ENCODE assay signal across 14 cellular contexts in the genomic region with DNA sequence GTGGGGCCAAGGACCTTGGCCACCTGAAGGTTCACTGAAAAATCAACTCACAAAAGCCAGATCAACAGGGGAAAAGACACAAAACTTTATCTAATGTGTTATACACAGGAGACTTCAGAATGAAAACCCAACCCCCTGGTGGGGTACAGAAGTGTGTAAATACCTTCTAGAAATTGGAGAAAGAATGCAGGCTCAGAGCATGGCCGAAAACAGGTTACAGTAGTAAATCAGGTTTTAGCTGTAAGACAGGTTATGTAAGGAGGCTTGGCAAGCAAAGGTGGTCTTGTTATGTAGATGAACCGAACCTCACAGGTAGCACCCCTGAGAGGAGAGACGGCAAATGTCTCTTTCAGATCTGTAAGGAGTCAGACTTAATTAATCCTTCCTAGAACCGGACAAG. TPM values are rescaled to one million over a fixed set of nuclear protein-coding genes. Genes with fewer than 3 reads are reported as not detected.
DNase-seq lines count a peak whose midpoint lies in the region; ATAC-seq, FAIRE-seq and TF ChIP-seq lines count a peak whose summit lies in the region.
"Had no signal": no experiment of that assay in that cellular context is flagged by ENCODE, and none has a peak within 500 bp of the region (broad histone marks: within the 10 kb centered on the region; RNA-seq: fewer than 3 reads in every experiment).

No MANE protein-coding gene starts in this region.

- no peaks in the 10 kb centered on the region for H3K27me3 ChIP-seq in H7 (ENCODE audit: control insufficient read depth, insufficient read depth, low read length)
- no peaks in the 10 kb centered on the region for H3K27me3 ChIP-seq in PC-3 (ENCODE audit: low read length)
- peaks cover 5% of the 10 kb centered on the region; the same call in 1 of the 2 replicates for H3K27me3 ChIP-seq in iPS-20b (ENCODE audit: insufficient read depth, low read length)
- H3K27me3 ChIP-seq in parathyroid adenoma (ENCODE audit: control insufficient read depth, insufficient read depth, low read length) = no peaks in the 10 kb centered on the region
- H3K27me3 ChIP-seq in Caco-2 (replicated peaks; ENCODE audit: control insufficient read depth, insufficient read depth, low read length) = no peaks in the 10 kb centered on the region
- H3K27me3 ChIP-seq: SJSA1, thyroid gland had no signal

- H2AFZ ChIP-seq in PC-3 (ENCODE audit: low read length) (no peak overlapping the region), parathyroid adenoma (no peak overlapping the region)

- TF ChIP-seq CTCF in PC-3 (conservative IDR thresholded peaks at IDR 0.05; ENCODE audit: low read depth, low read length) (no peak), parathyroid adenoma (IDR thresholded peaks at IDR 0.05) (no peak), Caco-2 (IDR thresholded peaks at IDR 0.05; ENCODE audit: insufficient read depth in 1 of 2, low read depth in 1 of 2, low read length in 1 of 2, severe bottlenecking in 1 of 2, unreplicated experiment in 1 of 2) (no peak)

- H3K79me2 ChIP-seq in PC-3 (ENCODE audit: low read length) (peaks cover 78% of the 10 kb centered on the region), parathyroid adenoma (peaks cover 20% of the 10 kb centered on the region)

- H3K4me2 ChIP-seq in PC-3 (ENCODE audit: low read length) = peak overlapping the region; percentile 66
- peak overlapping the region; percentile 58 for H3K4me2 ChIP-seq in parathyroid adenoma (ENCODE audit: low read length)

- H3K36me3 ChIP-seq in H7 (replicated peaks; ENCODE audit: control insufficient read depth, insufficient read depth, low read length) = no peaks in the 10 kb centered on the region
- no peaks in the 10 kb centered on the region for H3K36me3 ChIP-seq in PC-3 (ENCODE audit: low read depth, low read length)
- H3K36me3 ChIP-seq in iPS-20b (ENCODE audit: insufficient read depth, low read depth, low read length) = no peaks in the 10 kb centered on the region
- H3K36me3 ChIP-seq in parathyroid adenoma (ENCODE audit: control insufficient read depth, insufficient read depth, low read length) = no peaks in the 10 kb centered on the region
- H3K36me3 ChIP-seq in Caco-2 (ENCODE audit: control insufficient read depth, insufficient read depth, low read length) = no peaks in the 10 kb centered on the region
- H3K36me3 ChIP-seq: SJSA1, thyroid gland had no signal

- no peaks in the 10 kb centered on the region for H3K9me2 ChIP-seq in PC-3 (replicated peaks; ENCODE audit: low read length)

- intact Hi-C loops in PC-3 (cut with micrococcal nuclease) (no loop called here), Caco-2 (cut with micrococcal nuclease; ENCODE audit: unreplicated experiment) (no loop called here)

- H3K4me1 ChIP-seq in PC-3 (ENCODE audit: insufficient read depth, low read length) (peaks cover 38% of the 10 kb centered on the region), iPS-20b (ENCODE audit: insufficient read depth, low read length) (peaks cover 80% of the 10 kb centered on the region), parathyroid adenoma (peaks cover 16% of the 10 kb centered on the region), Caco-2 (peaks cover 6% of the 10 kb centered on the region; the same call in 1 of the 2 replicates)

- ATAC-seq in PC-3 = no peak

- POLR2A ChIA-PET in PC-3 (lab: Charles Lee; ENCODE audit: unreplicated experiment) = no interaction called here
- POLR2A ChIA-PET in Caco-2 (lab: Charles Lee) = no interaction called here

- no peaks in the 10 kb centered on the region for H3F3A ChIP-seq in PC-3 (ENCODE audit: low read length, unreplicated experiment)

- DNase-seq in H7 (peak; percentile 35), PC-3 (peak; percentile 67), LoVo (ENCODE audit: low spot score) (no peak), Caco-2 (no peak), frontal cortex (ENCODE audit: low spot score in 2 of 2) (no peak)
- DNase-seq: cortex of kidney; kidney; NCI-H1092; NK-92 treated with Interleukin-12 subunit alpha and Interleukin-12 subunit beta, amount 100 ng/mL, for 24 hours; nucleus accumbens had no signal

- CTCF ChIA-PET in PC-3 (lab: Charles Lee) (no interaction called here), Caco-2 (lab: Charles Lee) (no interaction called here)

- H3K9me3 ChIP-seq in PC-3 (ENCODE audit: low read length) (no peaks in the 10 kb centered on the region), iPS-20b (ENCODE audit: insufficient read depth, low read depth, low read length) (no peaks in the 10 kb centered on the region), parathyroid adenoma (ENCODE audit: control insufficient read depth, low read length) (no peaks in the 10 kb centered on the region), Caco-2 (no peaks in the 10 kb centered on the region)
- H3K9me3 ChIP-seq: SJSA1, thyroid gland had no signal

- H3K9me3 Mint-ChIP-seq in Caco-2 (ENCODE audit: unreplicated experiment) = no peaks in the 10 kb centered on the region

- H3K4me3 ChIP-seq in H7 (ENCODE audit: insufficient read depth, low read depth, low read length) (no peak overlapping the region), PC-3 (ENCODE audit: low read length) (peak overlapping the region; percentile 27), iPS-20b (ENCODE audit: low read length) (peak overlapping the region; percentile 57), parathyroid adenoma (ENCODE audit: low read depth, low read length) (peak overlapping the region; percentile 35), Caco-2 (ENCODE audit: low read depth, low read length) (no peak overlapping the region)
- H3K4me3 ChIP-seq: SJSA1, thyroid gland had no signal

- H3K4me3 Mint-ChIP-seq in Caco-2 (ENCODE audit: unreplicated experiment) = no peak overlapping the region

- no peaks in the 10 kb centered on the region for H3K27me3 Mint-ChIP-seq in Caco-2 (ENCODE audit: insufficient read depth, unreplicated experiment)

- no peak overlapping the region for H3K27ac Mint-ChIP-seq in Caco-2 (ENCODE audit: unreplicated experiment)

- peaks cover 12% of the 10 kb centered on the region for H3K36me3 Mint-ChIP-seq in Caco-2 (ENCODE audit: insufficient read depth, unreplicated experiment)

- FAIRE-seq in frontal cortex (lab: Jason Lieb, UNC) = no peak
- FAIRE-seq: kidney had no signal

- H3K27ac ChIP-seq in PC-3 (ENCODE audit: low read length) (peak overlapping the region; percentile 45), iPS-20b (ENCODE audit: low read length) (peak overlapping the region; percentile 43), parathyroid adenoma (peak overlapping the region; percentile 35)
- H3K27ac ChIP-seq: SJSA1, thyroid gland had no signal

- BruUV-seq in PC-3 (replicated peaks; lab: Mats Ljungman, UMichigan) = no TSS peak
- no TSS peak for BruUV-seq in Caco-2 (replicated peaks; lab: Mats Ljungman, UMichigan)

- H4K20me1 ChIP-seq in PC-3 (ENCODE audit: low read length) = peaks cover 18% of the 10 kb centered on the region

- H3K9ac ChIP-seq in PC-3 (ENCODE audit: low read length) (no peak overlapping the region), iPS-20b (ENCODE audit: low read depth, low read length) (peak overlapping the region; percentile 46; the same call in 1 of the 2 replicates), parathyroid adenoma (no peak overlapping the region)

- peaks cover 6% of the 10 kb centered on the region for H3K4me1 Mint-ChIP-seq in Caco-2 (ENCODE audit: low read depth, unreplicated experiment)

RNA-seq across cellular contexts. Expression of a gene that starts 10.0 kb away (rescaled TPM):
- total RNA-seq in H7 (2014; rRNA removed; shearing (Covaris generic)) = 21.8 and 27.2 TPM in 2 replicates
- total RNA-seq in PC-3 (2014; rRNA removed) (10.1 and 16.0 TPM in 2 replicates), Caco-2 (2022) (28.4 and 37.2 TPM in 2 replicates), frontal cortex (41.6 TPM)

Comparison
In these comparisons a context has a peak if more than half of its experiments do, and no peak if none do; other contexts are left out.
1. DNase-seq: peak in H7 (single experiment) and PC-3 (single experiment); none in LoVo (single experiment), Caco-2 (0 of 2) and frontal cortex (0 of 2).
2. H3K4me3 ChIP-seq: peak in PC-3 (single experiment), iPS-20b (single experiment) and parathyroid adenoma (single experiment); none in H7 (single experiment) and Caco-2 (single experiment).
3. Peak in every context shown above with its lines, with median percentiles within 50 percentile points of each other: H3K27ac ChIP-seq.